8 cellular contexts compared by ENCODE assay signal in genomic region chr14:105419055-105419304, GRCh38. TPM values are rescaled to one million over a fixed set of nuclear protein-coding genes. Genes with fewer than 3 reads are reported as not detected.
DNase-seq lines count a peak whose midpoint lies in the region; ATAC-seq and TF ChIP-seq lines count a peak whose summit lies in the region.

No MANE protein-coding gene starts in this region.

- H3K4me2 ChIP-seq in DND-41 (ENCODE audit: insufficient read depth, low read length) (peak overlapping the region; percentile 85), OCI-LY3 (ENCODE audit: low read length) (peak overlapping the region; percentile 100), trophoblast cell (ENCODE audit: low read length) (peak overlapping the region; percentile 70)

- H4K91ac ChIP-seq in trophoblast cell (ENCODE audit: low read depth, low read length): peak overlapping the region; percentile 80

- H3K79me2 ChIP-seq in DND-41 (ENCODE audit: insufficient read depth, low read length) (peaks cover 52% of the 10 kb centered on the region), OCI-LY3 (ENCODE audit: low read length) (peaks cover 50% of the 10 kb centered on the region), trophoblast cell (ENCODE audit: control insufficient read depth, insufficient read depth, low read length, poor library complexity) (peaks cover 13% of the 10 kb centered on the region)

- no peak for DNase-seq in DND-41
- DNase-seq in epithelial cell of esophagus (ENCODE audit: low read depth): no peak
- DNase-seq in trophoblast cell: no peak
- DNase-seq in NCI-H82 treated with DMSO at 0.1 percent for 48 hours (lab: John Stamatoyannopoulos, UW; ENCODE audit: unreplicated experiment): no peak
- DNase-seq in NOMO-1 (lab: John Stamatoyannopoulos, UW; ENCODE audit: unreplicated experiment in 2 of 2): no peak
- no peak for DNase-seq in adrenal gland

- no CpG with 5 or more reads among the region's 8 CpGs for WGBS in trophoblast cell (ENCODE audit: extremely low coverage, insufficient coverage, insufficient read length)
- WGBS in adrenal gland, 4 donors: 31 to 61% (median 55%) methylated on average over 3 to 8 of the region's 8 CpGs

- TF ChIP-seq CTCF in DND-41 (IDR thresholded peaks at IDR 0.05; ENCODE audit: borderline replicate concordance, extremely low read depth, low read length, poor library complexity, severe bottlenecking): no peak
- TF ChIP-seq CTCF in OCI-LY3 (IDR thresholded peaks at IDR 0.05; ENCODE audit: low read depth, low read length): no peak
- TF ChIP-seq CTCF in epithelial cell of esophagus (IDR thresholded peaks at IDR 0.05; ENCODE audit: insufficient read depth, low read depth, low read length, missing control alignments): no peak
- no peak for TF ChIP-seq CTCF in adrenal gland (IDR thresholded peaks at IDR 0.05)

- peak overlapping the region; percentile 96 for H4K8ac ChIP-seq in trophoblast cell (ENCODE audit: low read depth, low read length)

- peak overlapping the region; percentile 95 for H3K4ac ChIP-seq in trophoblast cell (ENCODE audit: low read depth, low read length)

- H2AK5ac ChIP-seq in trophoblast cell (ENCODE audit: low read length): peak overlapping the region; percentile 85

- no peak overlapping the region for H3K23ac ChIP-seq in trophoblast cell (ENCODE audit: low read length)

- peaks cover 34% of the 10 kb centered on the region for H4K20me1 ChIP-seq in DND-41 (ENCODE audit: insufficient read depth, low read length)
- H4K20me1 ChIP-seq in OCI-LY3 (ENCODE audit: insufficient read depth, low read length): peaks cover 24% of the 10 kb centered on the region

- peak overlapping the region; percentile 89 for H4K12ac ChIP-seq in trophoblast cell (ENCODE audit: low read depth, low read length)

- ATAC-seq in DND-41 (ENCODE audit: insufficient read depth, low read depth): no peak
- ATAC-seq in activated CD4-positive, CD25-positive, alpha-beta regulatory T cell treated with anti-CD3 and anti-CD28 coated beads, Interleukin-2, amount 50 U/mL, for 24 hours: no peak

- H3K4me1 ChIP-seq in DND-41 (ENCODE audit: insufficient read depth, low read length) (peaks cover 62% of the 10 kb centered on the region), OCI-LY3 (ENCODE audit: low read length) (peaks cover 29% of the 10 kb centered on the region), trophoblast cell (ENCODE audit: control insufficient read depth in 1 of 2, insufficient read depth in 2 of 2, low read length in 2 of 2) (peaks cover 20 to 29% of the 10 kb centered on the region in 2 experiments), adrenal gland (replicated peaks in 1 of 2) (peaks cover 14 to 23% of the 10 kb centered on the region in 2 donors)

- H3K27me3 ChIP-seq in DND-41 (ENCODE audit: insufficient read depth, low read length, poor library complexity): no peaks in the 10 kb centered on the region
- no peaks in the 10 kb centered on the region for H3K27me3 ChIP-seq in OCI-LY3 (ENCODE audit: low read depth, low read length)
- H3K27me3 ChIP-seq in trophoblast cell (ENCODE audit: insufficient read depth, low read length): peaks cover 3% of the 10 kb centered on the region
- no peaks in the 10 kb centered on the region for H3K27me3 ChIP-seq in adrenal gland

- TF ChIP-seq POLR2A in adrenal gland (IDR thresholded peaks at IDR 0.05): no peak

- no peak overlapping the region for H2BK120ac ChIP-seq in trophoblast cell (ENCODE audit: insufficient read depth, low read length, poor library complexity)

- peaks cover 11% of the 10 kb centered on the region for H3K79me1 ChIP-seq in trophoblast cell (ENCODE audit: low read length)

- peak overlapping the region; percentile 98 for H3K9ac ChIP-seq in DND-41 (ENCODE audit: low read depth, low read length)
- peak overlapping the region; percentile 99 for H3K9ac ChIP-seq in OCI-LY3 (ENCODE audit: low read length)
- H3K9ac ChIP-seq in trophoblast cell (ENCODE audit: low read length): no peak overlapping the region

- H2AFZ ChIP-seq in DND-41 (ENCODE audit: low read depth, low read length): peak overlapping the region; percentile 94
- no peak overlapping the region; the same call in 1 of the 2 replicates for H2AFZ ChIP-seq in OCI-LY3 (ENCODE audit: low read depth, low read length)
- peak overlapping the region; percentile 87 for H2AFZ ChIP-seq in trophoblast cell (ENCODE audit: insufficient read depth, low read length, poor library complexity)

- H3K9me3 ChIP-seq in DND-41 (ENCODE audit: insufficient read depth, low read length, severe bottlenecking) (no peaks in the 10 kb centered on the region), OCI-LY3 (ENCODE audit: insufficient read depth, low read length) (no peaks in the 10 kb centered on the region), trophoblast cell (ENCODE audit: insufficient read depth, low read depth, low read length) (peaks cover 4% of the 10 kb centered on the region), adrenal gland (replicated peaks in 1 of 3) (no peaks in the 10 kb centered on the region)

- intact Hi-C loops in adrenal gland (cut with DNase I): no loop called here

- H3K27ac ChIP-seq in DND-41 (ENCODE audit: low read length): peak overlapping the region; percentile 96
- H3K27ac ChIP-seq in OCI-LY3 (ENCODE audit: low read length): no peak overlapping the region; the same call in 1 of the 2 replicates
- no peak overlapping the region for H3K27ac ChIP-seq in trophoblast cell (ENCODE audit: low read depth, low read length)
- no peak overlapping the region for H3K27ac ChIP-seq in adrenal gland

- H3K18ac ChIP-seq in trophoblast cell (ENCODE audit: low read length): peak overlapping the region; percentile 80

- H3K36me3 ChIP-seq in DND-41 (ENCODE audit: insufficient read depth, low read length) (peaks cover 33% of the 10 kb centered on the region), OCI-LY3 (replicated peaks; ENCODE audit: low read depth, low read length) (peaks cover 16% of the 10 kb centered on the region), trophoblast cell (ENCODE audit: control insufficient read depth in 1 of 2, insufficient read depth in 2 of 2, low read length in 2 of 2) (peaks cover 3 to 4% of the 10 kb centered on the region in 2 experiments), adrenal gland (replicated peaks in 1 of 2) (no peaks in the 10 kb centered on the region)

- no peak overlapping the region for H2BK5ac ChIP-seq in trophoblast cell (ENCODE audit: low read depth, low read length, poor library complexity)

- H3K14ac ChIP-seq in trophoblast cell (ENCODE audit: low read length): peak overlapping the region; percentile 87

- H2BK12ac ChIP-seq in trophoblast cell (ENCODE audit: low read length): peak overlapping the region; percentile 44

- H3K4me3 ChIP-seq in DND-41 (ENCODE audit: low read depth in 1 of 2, low read length in 2 of 2) (peak overlapping the region; percentile 77 to 99; a peak in 3 of 4 replicates), OCI-LY3 (ENCODE audit: low read length) (peak overlapping the region; percentile 100), epithelial cell of esophagus (ENCODE audit: low read length) (peak overlapping the region; percentile 58), trophoblast cell (ENCODE audit: low read depth, low read length) (peak overlapping the region; percentile 74), adrenal gland (peak overlapping the region in 2 of 4 donors; percentile 70 to 87)

RNA-seq across cellular contexts. Expression of gene MTA1, which starts 0.6 kb away (rescaled TPM):
- polyA plus RNA-seq in trophoblast cell (2013): 90.0 and 91.2 TPM in 2 replicates
- total RNA-seq in adrenal gland: 100 to 1,000 TPM in 2 of 8 donors, 10 to 100 TPM in 6; 36.6 to 102 (median 59.5) TPM
- polyA plus RNA-seq in adrenal gland: 100 to 1,000 TPM in 2 of 3 donors, 10 to 100 TPM in 1; 11.8 to 270 (median 142) TPM

RNA-seq across cellular contexts. Expression of gene TEX22, which starts 20.6 kb away (rescaled TPM):
- 0.04 and 0.10 TPM in 2 replicates for polyA plus RNA-seq in trophoblast cell (2013)
- total RNA-seq in adrenal gland: 1 to 10 TPM in 4 of 8 donors, under 1 TPM in 1, not detected in 3; 0.17 to 2.8 (median 1.2) TPM
- polyA plus RNA-seq in adrenal gland: under 1 TPM; 0.20 to 0.38 (median 0.24) TPM

RNA-seq across cellular contexts. Expression of gene CRIP2, which starts 55.6 kb away (rescaled TPM):
- polyA plus RNA-seq in trophoblast cell (2013): 85.1 and 90.0 TPM in 2 replicates
- 10 to 100 TPM; 36.4 to 90.6 (median 56.4) TPM for total RNA-seq in adrenal gland
- 100 to 1,000 TPM in 2 of 3 donors, 1 to 10 TPM in 1; 5.9 to 193 (median 141) TPM for polyA plus RNA-seq in adrenal gland
